In the genomic region with DNA sequence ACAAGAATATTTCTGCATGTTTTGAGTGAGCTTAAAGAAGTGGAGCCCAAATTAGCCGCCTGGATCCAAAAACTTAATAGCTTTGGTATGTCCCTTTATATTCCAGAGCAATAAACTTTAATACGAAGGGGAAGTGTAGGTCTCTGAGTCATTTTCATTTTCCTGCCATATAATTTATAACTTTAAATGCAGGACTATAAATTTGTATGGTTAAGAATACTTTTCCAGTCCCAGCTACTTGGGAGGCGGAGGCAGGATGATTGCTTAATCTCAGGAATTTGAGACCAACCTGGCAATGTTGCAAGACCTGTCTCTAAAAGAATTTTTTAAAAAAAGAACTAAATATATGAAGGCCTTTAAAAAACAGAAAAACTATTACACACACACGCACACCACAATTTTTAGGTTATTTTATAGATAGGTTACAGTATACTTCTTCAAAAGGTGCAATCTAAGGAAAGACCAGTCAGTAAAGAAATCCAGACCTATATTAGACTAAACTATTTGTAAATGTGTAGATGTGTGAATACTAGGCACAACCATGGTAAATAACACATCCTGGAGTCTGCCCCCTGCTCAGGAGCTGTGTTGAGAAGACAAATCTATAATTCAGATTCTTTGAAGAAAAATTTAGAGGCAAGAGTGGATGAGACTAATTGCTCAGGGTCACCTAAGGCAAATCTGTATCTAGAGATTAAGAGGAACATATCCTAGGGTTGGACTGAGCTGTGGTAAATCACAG, we compare ENCODE assay signal across 12 cellular contexts.
DNase-seq lines count a peak whose midpoint lies in the region; TF ChIP-seq lines count a peak whose summit lies in the region.
"Had no signal": no experiment of that assay in that cellular context is flagged by ENCODE, and none has a peak within 500 bp of the region (broad histone marks: within the 10 kb centered on the region; RNA-seq: fewer than 3 reads in every experiment).

No MANE protein-coding gene starts in this region.

- peak; percentile 74 for DNase-seq in MCF 10A (ENCODE audit: unreplicated experiment)
- DNase-seq in breast epithelium (ENCODE audit: low spot score in 2 of 2) = no peak
- DNase-seq in epithelial cell of esophagus (ENCODE audit: low read depth) = peak; percentile 53
- DNase-seq in uterus = peak; percentile 66 to 70
- no peak for DNase-seq in activated naive CD8-positive, alpha-beta T cell treated with anti-CD3 and anti-CD28 coated beads for 36 hours
- DNase-seq in germinal center (ENCODE audit: low spot score) = no peak
- DNase-seq in NCI-H524 (lab: John Stamatoyannopoulos, UW) = no peak
- DNase-seq: 8988T; activated effector memory CD4-positive, alpha-beta T cell treated with anti-CD3 and anti-CD28 coated beads, Interleukin-2, amount 50 U/mL, for 16 hours; midbrain; NCI-H1694 treated with DMSO at 0.1 percent for 48 hours had no signal

- no peaks in the 10 kb centered on the region for H3K27me3 Mint-ChIP-seq in MCF 10A (ENCODE audit: insufficient read depth, unreplicated experiment)
- no peaks in the 10 kb centered on the region for H3K27me3 Mint-ChIP-seq in activated naive CD8-positive, alpha-beta T cell treated with anti-CD3 and anti-CD28 coated beads for 36 hours

- POLR2A ChIA-PET in MCF 10A (lab: Yijun Ruan, JAX) = interaction anchor here (0.5 to 0.7 kb wide), 2 partner anchors 31 to 52 kb away, joined by 3 read pairs; no protein-coding TSS in a partner anchor

- no peaks in the 10 kb centered on the region for H3K36me3 ChIP-seq in breast epithelium
- peaks cover 12 to 37% of the 10 kb centered on the region in 2 donors for H3K36me3 ChIP-seq in muscle layer of duodenum (ENCODE audit: control insufficient read depth in 1 of 2, insufficient read depth in 2 of 2, low read length in 2 of 2)
- H3K36me3 ChIP-seq in uterus = no peaks in the 10 kb centered on the region

- no peak overlapping the region for H3K4me3 ChIP-seq in breast epithelium
- no peak overlapping the region for H3K4me3 ChIP-seq in epithelial cell of esophagus (ENCODE audit: low read length)
- H3K4me3 ChIP-seq in muscle layer of duodenum (ENCODE audit: low read depth in 1 of 2, low read length in 2 of 2) = no peak overlapping the region
- no peak overlapping the region for H3K4me3 ChIP-seq in uterus

- peaks cover 10% of the 10 kb centered on the region for H3K4me1 Mint-ChIP-seq in MCF 10A (ENCODE audit: insufficient read depth, unreplicated experiment)
- no peaks in the 10 kb centered on the region for H3K4me1 Mint-ChIP-seq in activated naive CD8-positive, alpha-beta T cell treated with anti-CD3 and anti-CD28 coated beads for 36 hours

- TF ChIP-seq POLR2A in breast epithelium (IDR thresholded peaks at IDR 0.05) = no peak
- no peak for TF ChIP-seq POLR2A in uterus (IDR thresholded peaks at IDR 0.05)

- BruUV-seq in MCF 10A (replicated peaks; lab: Mats Ljungman, UMichigan) = no TSS peak

- CTCF ChIA-PET in MCF 10A (lab: Yijun Ruan, JAX) = interaction anchor here (0.6 to 1.1 kb wide), 3 partner anchors 14 to 1170 kb away, joined by 3 read pairs; no protein-coding TSS in a partner anchor

- no peaks in the 10 kb centered on the region for H3K27me3 ChIP-seq in breast epithelium
- H3K27me3 ChIP-seq in muscle layer of duodenum (ENCODE audit: low read depth, low read length) = no peaks in the 10 kb centered on the region
- no peaks in the 10 kb centered on the region for H3K27me3 ChIP-seq in uterus

- TF ChIP-seq CTCF in MCF 10A (IDR thresholded peaks at IDR 0.05; ENCODE audit: unreplicated experiment) = no peak
- no peak for TF ChIP-seq CTCF in breast epithelium (IDR thresholded peaks at IDR 0.05)
- TF ChIP-seq CTCF in epithelial cell of esophagus (IDR thresholded peaks at IDR 0.05; ENCODE audit: insufficient read depth, low read depth, low read length, missing control alignments) = no peak
- TF ChIP-seq CTCF in uterus (IDR thresholded peaks at IDR 0.05) = no peak

- intact Hi-C loops in MCF 10A (cut with micrococcal nuclease) (no loop called here), breast epithelium (cut with DNase I; ENCODE audit: low total_unique reads) (no loop called here), uterus (cut with DNase I; ENCODE audit: low total_unique reads) (no loop called here)

- H3K27ac ChIP-seq in breast epithelium (no peak overlapping the region), muscle layer of duodenum (ENCODE audit: low read length) (peak overlapping the region; percentile 56), uterus (peak overlapping the region; percentile 73)

- H3K36me3 Mint-ChIP-seq in MCF 10A (ENCODE audit: insufficient read depth, unreplicated experiment) = peaks cover 84% of the 10 kb centered on the region
- H3K36me3 Mint-ChIP-seq in activated naive CD8-positive, alpha-beta T cell treated with anti-CD3 and anti-CD28 coated beads for 36 hours = peaks cover 9% of the 10 kb centered on the region

- no peak overlapping the region for H3K27ac Mint-ChIP-seq in MCF 10A (ENCODE audit: low read depth, unreplicated experiment)
- H3K27ac Mint-ChIP-seq in activated naive CD8-positive, alpha-beta T cell treated with anti-CD3 and anti-CD28 coated beads for 36 hours = no peak overlapping the region

- no peaks in the 10 kb centered on the region for H3K9me3 Mint-ChIP-seq in MCF 10A (ENCODE audit: unreplicated experiment)
- H3K9me3 Mint-ChIP-seq in activated naive CD8-positive, alpha-beta T cell treated with anti-CD3 and anti-CD28 coated beads for 36 hours = no peaks in the 10 kb centered on the region

- H3K4me1 ChIP-seq in breast epithelium = no peaks in the 10 kb centered on the region
- peaks cover 0 to 12% of the 10 kb centered on the region in 2 donors for H3K4me1 ChIP-seq in muscle layer of duodenum (ENCODE audit: control insufficient read depth in 1 of 2, insufficient read depth in 2 of 2, low read length in 2 of 2)
- H3K4me1 ChIP-seq in uterus = no peaks in the 10 kb centered on the region

- H3K9me3 ChIP-seq in breast epithelium = no peaks in the 10 kb centered on the region
- H3K9me3 ChIP-seq in muscle layer of duodenum (ENCODE audit: control insufficient read depth in 1 of 2, low read length in 2 of 2) = no peaks in the 10 kb centered on the region
- H3K9me3 ChIP-seq in uterus = no peaks in the 10 kb centered on the region

- no peak overlapping the region for H3K4me3 Mint-ChIP-seq in MCF 10A (ENCODE audit: unreplicated experiment)
- no peak overlapping the region for H3K4me3 Mint-ChIP-seq in activated naive CD8-positive, alpha-beta T cell treated with anti-CD3 and anti-CD28 coated beads for 36 hours

Comparison
In these comparisons a context has a peak if more than half of its experiments do, and no peak if none do; other contexts are left out.
1. DNase-seq: peak in MCF 10A (single experiment), epithelial cell of esophagus (single experiment) and uterus (2 of 2); none in breast epithelium (0 of 2), activated naive CD8-positive, alpha-beta T cell treated with anti-CD3 and anti-CD28 coated beads for 36 hours (single experiment), germinal center (single experiment) and NCI-H524 (0 of 2).
2. H3K27ac ChIP-seq: peak in muscle layer of duodenum (single experiment) and uterus (2 of 2); none in breast epithelium (0 of 2).